Comparison of ENCODE assay signal across 23 cellular contexts in the genomic region with DNA sequence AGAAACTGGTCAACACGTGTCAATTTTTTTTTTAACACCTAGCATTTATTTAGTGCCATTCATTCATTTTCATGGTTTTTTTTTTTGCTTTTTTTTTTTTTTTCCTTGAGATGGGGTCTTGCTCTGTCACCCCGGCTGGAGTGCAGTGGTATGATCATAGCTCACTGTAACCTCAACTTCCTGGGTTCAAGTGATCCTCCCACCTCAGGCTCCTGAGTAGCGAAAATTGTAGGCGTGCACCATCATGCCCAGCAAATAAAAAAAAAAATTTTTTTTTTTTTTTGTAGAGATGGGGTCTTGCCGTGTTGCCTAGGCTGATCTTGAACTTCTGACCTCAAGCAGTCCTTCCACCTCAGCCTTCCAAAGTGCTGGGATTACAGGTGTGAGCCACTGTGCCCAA. TPM values are rescaled to one million over a fixed set of nuclear protein-coding genes. Genes with fewer than 3 reads are reported as not detected.
A peak's percentile ranks its signal among the peaks of the same experiment; 100 is the strongest.
DNase-seq lines count a peak whose midpoint lies in the region; ATAC-seq and TF ChIP-seq lines count a peak whose summit lies in the region.
"Had no signal": no experiment of that assay in that cellular context is flagged by ENCODE, and none has a peak within 500 bp of the region (broad histone marks: within the 10 kb centered on the region; RNA-seq: fewer than 3 reads in every experiment).

No MANE protein-coding gene starts in this region.

- H3K36me3 Mint-ChIP-seq in activated CD8-positive, alpha-beta T cell treated with anti-CD3 and anti-CD28 coated beads for 36 hours (ENCODE audit: low read depth) = peaks cover 39% of the 10 kb centered on the region
- peaks cover 37% of the 10 kb centered on the region for H3K36me3 Mint-ChIP-seq in activated CD8-positive, alpha-beta T cell treated with anti-CD3 and anti-CD28 coated beads, Interleukin-2, amount 10 ng/mL, durations not matched to agents 7 days and 5 days (ENCODE audit: low read depth)
- H3K36me3 Mint-ChIP-seq in activated naive CD4-positive, alpha-beta T cell treated with anti-CD3 and anti-CD28 coated beads, Interleukin-2, amount 10 ng/mL, durations not matched to agents 7 days and 5 days = peaks cover 34% of the 10 kb centered on the region
- H3K36me3 Mint-ChIP-seq in activated naive CD4-positive, alpha-beta T cell treated with anti-CD3 and anti-CD28 coated beads, Interleukin-2, amount 50 U/mL, for 72 hours = peaks cover 13 to 22% of the 10 kb centered on the region in 2 donors
- peaks cover 56% of the 10 kb centered on the region for H3K36me3 Mint-ChIP-seq in nephron progenitor cell (ENCODE audit: low read depth)

- H3K27ac ChIP-seq in DND-41 (ENCODE audit: low read length) = no peak overlapping the region
- H3K27ac ChIP-seq in HEK293 (ENCODE audit: extremely low read depth, low read depth, low read length) = no peak overlapping the region
- no peak overlapping the region for H3K27ac ChIP-seq in GM23248
- H3K27ac ChIP-seq: BLaER1 had no signal

- WGBS in GM23248 (ENCODE audit: low coverage in 1 of 2, low lambda C conversion rate in 2 of 2, missing lambda C conversion rate in 2 of 2), 2 experiments = 93 to 94% methylated on average over 5 of the region's 5 CpGs

- H3K4me2 ChIP-seq in DND-41 (ENCODE audit: insufficient read depth, low read length) = no peak overlapping the region
- no peak overlapping the region for H3K4me2 ChIP-seq in GM23248 (ENCODE audit: unreplicated experiment)
- H3K4me2 ChIP-seq: BLaER1 had no signal

- H3F3A ChIP-seq in GM23248 (ENCODE audit: insufficient read depth) = peaks cover 8% of the 10 kb centered on the region; the same call in 1 of the 2 replicates

- intact Hi-C loops in activated CD8-positive, alpha-beta T cell treated with anti-CD3 and anti-CD28 coated beads for 36 hours (cut with micrococcal nuclease) = no loop called here

- no peaks in the 10 kb centered on the region for H3K9me3 Mint-ChIP-seq in activated CD8-positive, alpha-beta T cell treated with anti-CD3 and anti-CD28 coated beads for 36 hours
- H3K9me3 Mint-ChIP-seq in activated CD8-positive, alpha-beta T cell treated with anti-CD3 and anti-CD28 coated beads, Interleukin-2, amount 10 ng/mL, durations not matched to agents 7 days and 5 days (ENCODE audit: insufficient read depth) = no peaks in the 10 kb centered on the region
- no peaks in the 10 kb centered on the region for H3K9me3 Mint-ChIP-seq in activated naive CD4-positive, alpha-beta T cell treated with anti-CD3 and anti-CD28 coated beads, Interleukin-2, amount 10 ng/mL, durations not matched to agents 7 days and 5 days
- H3K9me3 Mint-ChIP-seq in activated naive CD4-positive, alpha-beta T cell treated with anti-CD3 and anti-CD28 coated beads, Interleukin-2, amount 50 U/mL, for 72 hours = no peaks in the 10 kb centered on the region
- H3K9me3 Mint-ChIP-seq in nephron progenitor cell = no peaks in the 10 kb centered on the region
- H3K9me3 Mint-ChIP-seq: CD14-positive monocyte; CD4-positive, alpha-beta memory T cell; CD4-positive, CD25-positive, alpha-beta regulatory T cell; CD8-positive, alpha-beta memory T cell had no signal

- H3K9ac ChIP-seq in DND-41 (ENCODE audit: low read depth, low read length) (no peak overlapping the region), GM23248 (no peak overlapping the region)
- H3K9ac ChIP-seq: BLaER1 had no signal

- peaks cover 25% of the 10 kb centered on the region; the same call in 1 of the 2 replicates for H4K20me1 ChIP-seq in DND-41 (ENCODE audit: insufficient read depth, low read length)
- no peaks in the 10 kb centered on the region; the same call in 1 of the 2 replicates for H4K20me1 ChIP-seq in GM23248 (ENCODE audit: insufficient read depth)

- H2AFZ ChIP-seq in DND-41 (ENCODE audit: low read depth, low read length) (no peak overlapping the region), GM23248 (no peak overlapping the region)

- H3K9me2 ChIP-seq in GM23248 (ENCODE audit: insufficient read depth) = no peaks in the 10 kb centered on the region

- H3K4me3 ChIP-seq in DND-41 (ENCODE audit: low read depth in 1 of 2, low read length in 2 of 2) = no peak overlapping the region
- no peak overlapping the region for H3K4me3 ChIP-seq in HEK293 (ENCODE audit: low read depth, low read length)
- H3K4me3 ChIP-seq in GM23248 = no peak overlapping the region
- H3K4me3 ChIP-seq: BLaER1 had no signal

- no peaks in the 10 kb centered on the region for H3K27me3 Mint-ChIP-seq in activated CD8-positive, alpha-beta T cell treated with anti-CD3 and anti-CD28 coated beads for 36 hours
- H3K27me3 Mint-ChIP-seq in activated CD8-positive, alpha-beta T cell treated with anti-CD3 and anti-CD28 coated beads, Interleukin-2, amount 10 ng/mL, durations not matched to agents 7 days and 5 days (ENCODE audit: low read depth) = no peaks in the 10 kb centered on the region
- no peaks in the 10 kb centered on the region for H3K27me3 Mint-ChIP-seq in activated naive CD4-positive, alpha-beta T cell treated with anti-CD3 and anti-CD28 coated beads, Interleukin-2, amount 10 ng/mL, durations not matched to agents 7 days and 5 days
- H3K27me3 Mint-ChIP-seq in nephron progenitor cell (ENCODE audit: low read depth, poor library complexity) = no peaks in the 10 kb centered on the region
- H3K27me3 Mint-ChIP-seq: CD4-positive, alpha-beta memory T cell; CD4-positive, CD25-positive, alpha-beta regulatory T cell; CD8-positive, alpha-beta memory T cell had no signal

- peaks cover 32% of the 10 kb centered on the region for H3K4me1 Mint-ChIP-seq in activated CD8-positive, alpha-beta T cell treated with anti-CD3 and anti-CD28 coated beads for 36 hours (ENCODE audit: low read depth)
- peaks cover 22% of the 10 kb centered on the region for H3K4me1 Mint-ChIP-seq in activated CD8-positive, alpha-beta T cell treated with anti-CD3 and anti-CD28 coated beads, Interleukin-2, amount 10 ng/mL, durations not matched to agents 7 days and 5 days (ENCODE audit: low read depth)
- H3K4me1 Mint-ChIP-seq in activated naive CD4-positive, alpha-beta T cell treated with anti-CD3 and anti-CD28 coated beads, Interleukin-2, amount 10 ng/mL, durations not matched to agents 7 days and 5 days = peaks cover 30% of the 10 kb centered on the region
- H3K4me1 Mint-ChIP-seq in nephron progenitor cell = no peaks in the 10 kb centered on the region
- H3K4me1 Mint-ChIP-seq: CD14-positive monocyte had no signal

- no peak for TF ChIP-seq CTCF in activated CD8-positive, alpha-beta T cell treated with anti-CD3 and anti-CD28 coated beads for 36 hours (IDR thresholded peaks at IDR 0.05)
- TF ChIP-seq CTCF in DND-41 (IDR thresholded peaks at IDR 0.05; ENCODE audit: borderline replicate concordance, extremely low read depth, low read length, poor library complexity, severe bottlenecking) (no peak), HEK293 (tag by site-specific recombination; IDR thresholded peaks at IDR 0.05) (no peak), nephron progenitor cell (IDR thresholded peaks at IDR 0.05) (no peak)

- H3K4me1 ChIP-seq in DND-41 (ENCODE audit: insufficient read depth, low read length) = no peaks in the 10 kb centered on the region
- H3K4me1 ChIP-seq in HEK293 (ENCODE audit: control insufficient read depth, insufficient read depth, low read length) = peaks cover 13% of the 10 kb centered on the region
- H3K4me1 ChIP-seq in GM23248 (ENCODE audit: insufficient read depth) = 0 out of 2 replicates have a peak, but pooled peaks cover 3% of the 10 kb centered on the region
- H3K4me1 ChIP-seq: BE2C had no signal

- H3K79me2 ChIP-seq in DND-41 (ENCODE audit: insufficient read depth, low read length) (peaks cover 85% of the 10 kb centered on the region), GM23248 (ENCODE audit: insufficient read depth) (peaks cover 97% of the 10 kb centered on the region)

- POLR2A ChIA-PET in activated CD8-positive, alpha-beta T cell treated with anti-CD3 and anti-CD28 coated beads for 36 hours (lab: Charles Lee) = no interaction called here
- POLR2A ChIA-PET in activated CD8-positive, alpha-beta T cell treated with anti-CD3 and anti-CD28 coated beads, Interleukin-2, amount 10 ng/mL, durations not matched to agents 7 days and 5 days (lab: Charles Lee) = no interaction called here
- POLR2A ChIA-PET in HEK293 (lab: Yijun Ruan, JAX) = interaction anchor here (0.9 kb wide), 1 partner anchor 21 kb away, joined by 5 read pairs; a partner anchor contains a TSS

- H3K36me3 ChIP-seq in DND-41 (ENCODE audit: insufficient read depth, low read length) (peaks cover 62% of the 10 kb centered on the region), HEK293 (ENCODE audit: control insufficient read depth in 2 of 2, insufficient read depth in 1 of 2, low read length in 2 of 2) (peaks cover 33 to 51% of the 10 kb centered on the region in 2 experiments), GM23248 (ENCODE audit: low read depth) (peaks cover 34% of the 10 kb centered on the region)

- no peak overlapping the region for H3K4me3 Mint-ChIP-seq in activated CD8-positive, alpha-beta T cell treated with anti-CD3 and anti-CD28 coated beads for 36 hours
- H3K4me3 Mint-ChIP-seq in activated CD8-positive, alpha-beta T cell treated with anti-CD3 and anti-CD28 coated beads, Interleukin-2, amount 10 ng/mL, durations not matched to agents 7 days and 5 days = no peak overlapping the region
- no peak overlapping the region for H3K4me3 Mint-ChIP-seq in activated naive CD4-positive, alpha-beta T cell treated with anti-CD3 and anti-CD28 coated beads, Interleukin-2, amount 10 ng/mL, durations not matched to agents 7 days and 5 days
- H3K4me3 Mint-ChIP-seq in nephron progenitor cell = no peak overlapping the region
- H3K4me3 Mint-ChIP-seq: CD14-positive monocyte; CD4-positive, alpha-beta memory T cell; CD4-positive, CD25-positive, alpha-beta regulatory T cell; CD8-positive, alpha-beta memory T cell had no signal

- no peak overlapping the region for H3K27ac Mint-ChIP-seq in activated CD8-positive, alpha-beta T cell treated with anti-CD3 and anti-CD28 coated beads for 36 hours
- no peak overlapping the region for H3K27ac Mint-ChIP-seq in activated CD8-positive, alpha-beta T cell treated with anti-CD3 and anti-CD28 coated beads, Interleukin-2, amount 10 ng/mL, durations not matched to agents 7 days and 5 days
- H3K27ac Mint-ChIP-seq in activated naive CD4-positive, alpha-beta T cell treated with anti-CD3 and anti-CD28 coated beads, Interleukin-2, amount 10 ng/mL, durations not matched to agents 7 days and 5 days = no peak overlapping the region
- H3K27ac Mint-ChIP-seq in activated naive CD4-positive, alpha-beta T cell treated with anti-CD3 and anti-CD28 coated beads, Interleukin-2, amount 50 U/mL, for 72 hours = no peak overlapping the region
- H3K27ac Mint-ChIP-seq in nephron progenitor cell = no peak overlapping the region
- H3K27ac Mint-ChIP-seq: CD14-positive monocyte had no signal

- in situ Hi-C loops in GM23248 (cut with MboI) = no loop called here

- peak; percentile 34 for DNase-seq in activated CD8-positive, alpha-beta T cell treated with anti-CD3 and anti-CD28 coated beads for 36 hours
- DNase-seq in activated CD8-positive, alpha-beta T cell treated with anti-CD3 and anti-CD28 coated beads, Interleukin-2, amount 10 ng/mL, durations not matched to agents 7 days and 5 days = no peak
- peak; percentile 24 for DNase-seq in activated naive CD4-positive, alpha-beta T cell treated with anti-CD3 and anti-CD28 coated beads, Interleukin-2, amount 10 ng/mL, durations not matched to agents 7 days and 5 days
- DNase-seq in activated naive CD4-positive, alpha-beta T cell treated with anti-CD3 and anti-CD28 coated beads, Interleukin-2, amount 50 U/mL, for 72 hours (ENCODE audit: low spot score in 2 of 2) = no peak
- DNase-seq in DND-41 (peak; percentile 29), GM23248 (no peak), nephron progenitor cell (no peak)
- DNase-seq: 8988T; ACHN; BE2C; C1 segment of cervical spinal cord; CD4-positive, alpha-beta memory T cell; CD8-positive, alpha-beta memory T cell; COR-L47; DMS 273 treated with DMSO at 0.1 percent for 48 hours; DMS153; DMS53; DMS79; GF-D8 had no signal

- CTCF ChIA-PET in activated CD8-positive, alpha-beta T cell treated with anti-CD3 and anti-CD28 coated beads for 36 hours (lab: Charles Lee) = no interaction called here
- CTCF ChIA-PET in activated CD8-positive, alpha-beta T cell treated with anti-CD3 and anti-CD28 coated beads, Interleukin-2, amount 10 ng/mL, durations not matched to agents 7 days and 5 days (lab: Charles Lee) = no interaction called here
- CTCF ChIA-PET in activated naive CD4-positive, alpha-beta T cell treated with anti-CD3 and anti-CD28 coated beads, Interleukin-2, amount 10 ng/mL, durations not matched to agents 7 days and 5 days (lab: Charles Lee) = interaction anchor here (0.7 kb wide), 1 partner anchor 27 kb away, joined by 3 read pairs; no protein-coding TSS in a partner anchor
- CTCF ChIA-PET in HEK293 (lab: Yijun Ruan, JAX) = interaction anchor here (1.1 to 1.5 kb wide), 2 partner anchors 13 to 16 kb away, joined by 4 to 6 read pairs; no protein-coding TSS in a partner anchor

- ATAC-seq in activated CD8-positive, alpha-beta T cell treated with anti-CD3 and anti-CD28 coated beads for 36 hours = peak; percentile 61
- ATAC-seq in activated CD8-positive, alpha-beta T cell treated with anti-CD3 and anti-CD28 coated beads, Interleukin-2, amount 10 ng/mL, durations not matched to agents 7 days and 5 days = no peak
- no peak for ATAC-seq in activated naive CD4-positive, alpha-beta T cell treated with anti-CD3 and anti-CD28 coated beads, Interleukin-2, amount 50 U/mL, for 72 hours
- ATAC-seq in DND-41 (ENCODE audit: insufficient read depth, low read depth) = peak; percentile 54; the same call in 1 of the 3 replicates

- H3K27me3 ChIP-seq in DND-41 (ENCODE audit: insufficient read depth, low read length, poor library complexity) (no peaks in the 10 kb centered on the region), GM23248 (replicated peaks; ENCODE audit: insufficient read depth) (no peaks in the 10 kb centered on the region)
- H3K27me3 ChIP-seq: BE2C, BLaER1 had no signal

- no peaks in the 10 kb centered on the region for H3K9me3 ChIP-seq in DND-41 (ENCODE audit: insufficient read depth, low read length, severe bottlenecking)
- no peaks in the 10 kb centered on the region for H3K9me3 ChIP-seq in HEK293 (ENCODE audit: control insufficient read depth, insufficient read depth, low read depth, low read length)
- H3K9me3 ChIP-seq in GM23248 (ENCODE audit: low read depth) = no peaks in the 10 kb centered on the region
- H3K9me3 ChIP-seq: BE2C, BLaER1 had no signal

RNA-seq across cellular contexts. Expression of a gene that starts 21.1 kb away (rescaled TPM):
- 10 to 100 TPM; 94.6 to 96.2 TPM for total RNA-seq in activated CD8-positive, alpha-beta T cell treated with anti-CD3 and anti-CD28 coated beads for 36 hours
- 10 to 100 TPM; 71.9 to 82.7 TPM for total RNA-seq in activated CD8-positive, alpha-beta T cell treated with anti-CD3 and anti-CD28 coated beads, Interleukin-2, amount 10 ng/mL, durations not matched to agents 7 days and 5 days
- 10 to 100 TPM; 79.3 to 86.9 TPM for total RNA-seq in activated naive CD4-positive, alpha-beta T cell treated with anti-CD3 and anti-CD28 coated beads, Interleukin-2, amount 50 U/mL, for 72 hours
- 13.9 and 16.1 TPM in 2 replicates for total RNA-seq in GM23248 (2014; rRNA removed; shearing (Covaris generic))
- 94.8 and 96.9 TPM in 2 replicates for polyA plus RNA-seq in GM23248 (2016; fragmentation: Nextera tagmentation; extraction: Ambion mirVana)

Comparison
In these comparisons a context has a peak if more than half of its experiments do, and no peak if none do; other contexts are left out.
1. ATAC-seq: peak in activated CD8-positive, alpha-beta T cell treated with anti-CD3 and anti-CD28 coated beads for 36 hours (single experiment) and DND-41 (single experiment); none in activated CD8-positive, alpha-beta T cell treated with anti-CD3 and anti-CD28 coated beads, Interleukin-2, amount 10 ng/mL, durations not matched to agents 7 days and 5 days (single experiment) and activated naive CD4-positive, alpha-beta T cell treated with anti-CD3 and anti-CD28 coated beads, Interleukin-2, amount 50 U/mL, for 72 hours (0 of 2).
2. DNase-seq: peak in activated CD8-positive, alpha-beta T cell treated with anti-CD3 and anti-CD28 coated beads for 36 hours (single experiment), activated naive CD4-positive, alpha-beta T cell treated with anti-CD3 and anti-CD28 coated beads, Interleukin-2, amount 10 ng/mL, durations not matched to agents 7 days and 5 days (single experiment) and DND-41 (single experiment); none in activated CD8-positive, alpha-beta T cell treated with anti-CD3 and anti-CD28 coated beads, Interleukin-2, amount 10 ng/mL, durations not matched to agents 7 days and 5 days (single experiment), activated naive CD4-positive, alpha-beta T cell treated with anti-CD3 and anti-CD28 coated beads, Interleukin-2, amount 50 U/mL, for 72 hours (0 of 2), GM23248 (single experiment) and nephron progenitor cell (single experiment).
3. CTCF ChIA-PET loops: an anchor here in activated naive CD4-positive, alpha-beta T cell treated with anti-CD3 and anti-CD28 coated beads, Interleukin-2, amount 10 ng/mL, durations not matched to agents 7 days and 5 days (0.7 kb wide) and HEK293 (1.1 to 1.5 kb wide); none called in activated CD8-positive, alpha-beta T cell treated with anti-CD3 and anti-CD28 coated beads for 36 hours and activated CD8-positive, alpha-beta T cell treated with anti-CD3 and anti-CD28 coated beads, Interleukin-2, amount 10 ng/mL, durations not matched to agents 7 days and 5 days.